ENCODE assay signal across 15 cellular contexts in the genomic region with DNA sequence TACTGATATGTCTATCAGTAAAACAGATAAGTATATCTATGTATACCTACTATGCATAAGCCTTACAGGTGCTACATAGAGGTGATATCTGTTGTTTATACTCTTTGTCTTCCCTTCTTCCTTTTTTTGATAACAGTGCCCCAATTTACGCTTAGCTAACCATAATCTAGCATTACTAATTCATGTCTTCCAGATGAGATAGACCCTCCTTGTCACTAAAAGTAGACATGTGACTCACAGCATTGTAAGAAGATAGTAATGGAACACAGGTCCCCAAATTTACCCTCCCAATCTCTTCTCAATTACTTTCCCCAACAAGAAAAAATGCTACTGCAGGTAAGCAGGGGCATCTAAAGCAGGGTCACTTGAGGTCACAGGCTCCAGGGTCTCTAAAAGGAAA. TPM values are rescaled to one million over a fixed set of nuclear protein-coding genes. Genes with fewer than 3 reads are reported as not detected.
DNase-seq lines count a peak whose midpoint lies in the region; ATAC-seq and TF ChIP-seq lines count a peak whose summit lies in the region.
"Had no signal": no experiment of that assay in that cellular context is flagged by ENCODE, and none has a peak within 500 bp of the region (broad histone marks: within the 10 kb centered on the region; RNA-seq: fewer than 3 reads in every experiment).

No MANE protein-coding gene starts in this region.

- CTCF ChIA-PET in activated B cell treated with CpG ODN at 0.5 μM for 24 hours (lab: Charles Lee) = no interaction called here

- H3K27ac ChIP-seq in BLaER1 treated with 17β-estradiol and CSF1 and Interleukin-3, amounts not matched to agents 10 nM and 100 nM = no peak overlapping the region

- POLR2A ChIA-PET in activated B cell treated with CpG ODN at 0.5 μM for 24 hours (lab: Charles Lee) = no interaction called here
- POLR2A ChIA-PET in naive thymus-derived CD8-positive, alpha-beta T cell (lab: Charles Lee) = no interaction called here

- ATAC-seq in GM18511 (IDR thresholded peaks at IDR 0.05; ENCODE audit: unreplicated experiment) = peak; percentile 11
- ATAC-seq in activated B cell treated with CpG ODN at 0.5 μM for 24 hours (ENCODE audit: low read depth) = peak; percentile 34
- ATAC-seq in naive thymus-derived CD8-positive, alpha-beta T cell = no peak
- ATAC-seq: HepG2, Panc1 had no signal

- no peaks in the 10 kb centered on the region for H3K36me3 Mint-ChIP-seq in activated B cell treated with CpG ODN at 0.5 μM for 24 hours (ENCODE audit: low read depth)
- no peaks in the 10 kb centered on the region for H3K36me3 Mint-ChIP-seq in naive thymus-derived CD8-positive, alpha-beta T cell
- H3K36me3 Mint-ChIP-seq: CD4-positive, alpha-beta memory T cell had no signal

- H3K4me1 Mint-ChIP-seq in activated B cell treated with CpG ODN at 0.5 μM for 24 hours = peaks cover 12% of the 10 kb centered on the region
- peaks cover 14 to 20% (median 17%) of the 10 kb centered on the region in 4 donors for H3K4me1 Mint-ChIP-seq in naive thymus-derived CD8-positive, alpha-beta T cell

- no peaks in the 10 kb centered on the region for H3K27me3 ChIP-seq in BLaER1 treated with 17β-estradiol and CSF1 and Interleukin-3, amounts not matched to agents 10 nM and 100 nM

- peaks cover 0 to 11% (median 7%) of the 10 kb centered on the region in 10 experiments; a peak in 14 of 20 replicates for H3K4me1 ChIP-seq in BLaER1 treated with 17β-estradiol and CSF1 and Interleukin-3, amounts not matched to agents 10 nM and 100 nM

- H3K27me3 Mint-ChIP-seq in activated B cell treated with CpG ODN at 0.5 μM for 24 hours = no peaks in the 10 kb centered on the region
- no peaks in the 10 kb centered on the region for H3K27me3 Mint-ChIP-seq in naive thymus-derived CD8-positive, alpha-beta T cell
- H3K27me3 Mint-ChIP-seq: CD4-positive, alpha-beta memory T cell had no signal

- no peak overlapping the region for H3K27ac Mint-ChIP-seq in activated B cell treated with CpG ODN at 0.5 μM for 24 hours
- H3K27ac Mint-ChIP-seq in naive thymus-derived CD8-positive, alpha-beta T cell = peak overlapping the region in 8 of 10 donors; percentile 30 to 73 (median 44)

- H3K9me3 Mint-ChIP-seq in activated B cell treated with CpG ODN at 0.5 μM for 24 hours = no peaks in the 10 kb centered on the region
- H3K9me3 Mint-ChIP-seq in naive thymus-derived CD8-positive, alpha-beta T cell = peaks cover 0 to 4% (median 0%) of the 10 kb centered on the region in 9 donors
- H3K9me3 Mint-ChIP-seq: CD4-positive, alpha-beta memory T cell had no signal

- H3K9ac ChIP-seq in BLaER1 treated with 17β-estradiol and CSF1 and Interleukin-3, amounts not matched to agents 10 nM and 100 nM = no peak overlapping the region

- H4K20me1 ChIP-seq in BLaER1 treated with 17β-estradiol and CSF1 and Interleukin-3, amounts not matched to agents 10 nM and 100 nM = no peaks in the 10 kb centered on the region

- H3K36me3 ChIP-seq in BLaER1 treated with 17β-estradiol and CSF1 and Interleukin-3, amounts not matched to agents 10 nM and 100 nM = no peaks in the 10 kb centered on the region

- H3K9me3 ChIP-seq in BLaER1 treated with 17β-estradiol and CSF1 and Interleukin-3, amounts not matched to agents 10 nM and 100 nM (replicated peaks in 1 of 11) = peaks cover 0 to 11% (median under 1%) of the 10 kb centered on the region in 11 experiments; a peak in 7 of 22 replicates

- no peak for DNase-seq in activated B cell treated with CpG ODN at 0.5 μM for 24 hours
- DNase-seq in naive thymus-derived CD8-positive, alpha-beta T cell = no peak
- no peak for DNase-seq in T-helper 9 cell
- DNase-seq in T-helper 1 cell = no peak
- no peak for DNase-seq in OCI-M1 (lab: John Stamatoyannopoulos, UW)
- DNase-seq: CD4-positive, alpha-beta memory T cell; KG1; NCI-H1048; NCI-H1436 treated with DMSO at 0.1 percent for 48 hours; NCI-H2171 treated with DMSO at 0.1 percent for 48 hours; NCI-H510A had no signal

- peak overlapping the region in 7 of 11 experiments; percentile 7 to 58 (median 34); a peak in 9 of 22 replicates for H3K4me2 ChIP-seq in BLaER1 treated with 17β-estradiol and CSF1 and Interleukin-3, amounts not matched to agents 10 nM and 100 nM

- intact Hi-C loops in activated B cell treated with CpG ODN at 0.5 μM for 24 hours (cut with micrococcal nuclease) = no loop called here

- H3K4me3 ChIP-seq in BLaER1 treated with 17β-estradiol and CSF1 and Interleukin-3, amounts not matched to agents 10 nM and 100 nM = no peak overlapping the region

- TF ChIP-seq CTCF in activated B cell treated with CpG ODN at 0.5 μM for 24 hours (IDR thresholded peaks at IDR 0.05) = no peak

- H3K4me3 Mint-ChIP-seq in activated B cell treated with CpG ODN at 0.5 μM for 24 hours = no peak overlapping the region
- no peak overlapping the region for H3K4me3 Mint-ChIP-seq in naive thymus-derived CD8-positive, alpha-beta T cell

RNA-seq across cellular contexts. Expression of a gene that starts 7.9 kb away (rescaled TPM):
- total RNA-seq in activated B cell treated with CpG ODN at 0.5 μM for 24 hours = 274 and 308 TPM in 2 replicates
- 100 to 1,000 TPM in 1 of 2 experiments, 10 to 100 TPM in 1; 91.5 to 101 TPM for total RNA-seq in naive thymus-derived CD8-positive, alpha-beta T cell
- polyA plus RNA-seq in naive thymus-derived CD8-positive, alpha-beta T cell = 10 to 100 TPM; 27.5 to 82.2 (median 32.4) TPM

Comparison
In these comparisons a context has a peak if more than half of its experiments do, and no peak if none do; other contexts are left out.
1. ATAC-seq: peak in GM18511 (single experiment) and activated B cell treated with CpG ODN at 0.5 μM for 24 hours (single experiment); none in naive thymus-derived CD8-positive, alpha-beta T cell (0 of 2).